1 cellular context compared by ENCODE assay signal in the genomic region with DNA sequence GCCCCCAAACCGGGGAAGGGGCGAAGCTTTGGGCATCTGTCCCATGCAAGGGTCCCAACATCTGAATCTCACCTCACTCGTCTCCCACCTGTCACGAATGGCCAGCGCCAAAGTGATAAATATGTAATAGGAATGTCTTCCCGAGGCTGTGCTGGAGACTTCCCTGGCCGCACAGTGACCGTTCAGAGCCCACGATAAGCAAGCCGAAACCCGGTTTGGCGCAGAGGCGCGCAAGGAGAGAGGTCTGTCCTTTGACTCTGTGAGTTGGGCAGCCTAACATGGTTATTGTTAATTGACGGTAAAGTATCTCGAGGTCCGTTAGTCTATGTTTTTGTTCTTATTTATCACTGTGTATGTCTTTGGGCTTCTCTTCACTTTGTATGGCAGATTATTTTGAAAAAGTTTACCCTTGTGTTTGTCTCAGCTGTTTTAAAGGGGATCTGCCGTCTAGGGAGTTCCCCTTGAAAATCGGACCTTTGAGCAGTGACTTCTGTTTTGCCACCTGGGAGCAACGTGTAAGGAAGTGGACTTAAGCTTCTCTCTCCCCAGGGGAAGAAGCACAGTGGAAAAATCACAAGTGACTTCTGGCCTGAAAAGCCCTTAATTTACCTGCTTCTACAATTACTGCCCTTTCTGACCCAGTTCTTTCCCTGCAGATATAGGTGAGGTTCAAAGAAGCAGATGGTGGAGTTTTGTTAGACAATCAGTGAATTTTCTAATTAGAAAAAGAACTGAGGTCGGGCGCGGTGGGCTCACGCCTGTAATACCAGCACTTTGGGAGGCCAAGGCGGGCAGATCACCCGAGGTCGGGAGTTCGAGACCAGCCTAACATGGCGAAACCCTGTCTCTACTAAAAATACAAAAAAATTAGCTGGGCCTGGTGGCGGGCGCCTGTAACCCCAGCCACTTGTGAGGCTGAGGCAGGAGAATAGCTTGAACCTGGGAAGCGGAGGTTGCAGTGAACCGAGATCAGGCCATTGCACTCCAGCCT.
TF ChIP-seq lines count a peak whose summit lies in the region.

No MANE protein-coding gene starts in this region.

TF ChIP-seq in H1, 55 proteins besides CTCF, POLR2A, EP300 and RAD21:
- TF ChIP-seq HDAC2 (IDR thresholded peaks at IDR 0.05; ENCODE audit: borderline replicate concordance in 1 of 2, low read depth in 2 of 2, low read length in 2 of 2) = no peak
- TF ChIP-seq BRCA1 (IDR thresholded peaks at IDR 0.05; ENCODE audit: low read depth, low read length) = no peak
- no peak for TF ChIP-seq PHF8 (conservative IDR thresholded peaks at IDR 0.05; ENCODE audit: low read depth, low read length)
- no peak for TF ChIP-seq CEBPB (IDR thresholded peaks at IDR 0.05; ENCODE audit: low read depth, low read length)
- no peak for TF ChIP-seq JUND (IDR thresholded peaks at IDR 0.05; ENCODE audit: low read length)
- TF ChIP-seq SUZ12 (IDR thresholded peaks at IDR 0.05; ENCODE audit: low read length) = no peak
- TF ChIP-seq CREB1 (IDR thresholded peaks at IDR 0.05) = no peak
- TF ChIP-seq CHD2 (IDR thresholded peaks at IDR 0.05; ENCODE audit: low read length) = no peak
- TF ChIP-seq HDAC6 (IDR thresholded peaks at IDR 0.05; ENCODE audit: low read depth, low read length) = no peak
- TF ChIP-seq TEAD4 (IDR thresholded peaks at IDR 0.05; ENCODE audit: low read depth, low read length) = no peak
- TF ChIP-seq CBX5 (IDR thresholded peaks at IDR 0.05; ENCODE audit: low read depth, low read length) = no peak
- no peak for TF ChIP-seq FOSL1 (IDR thresholded peaks at IDR 0.05; ENCODE audit: insufficient read depth, low read depth, low read length)
- no peak for TF ChIP-seq BACH1 (IDR thresholded peaks at IDR 0.05; ENCODE audit: low read length)
- TF ChIP-seq TAF7 (optimal IDR thresholded peaks at IDR 0.05; ENCODE audit: borderline replicate concordance, low read depth, low read length) = no peak
- no peak for TF ChIP-seq YY1 (IDR thresholded peaks at IDR 0.05; ENCODE audit: low read depth, low read length)
- TF ChIP-seq, protein P1, sequence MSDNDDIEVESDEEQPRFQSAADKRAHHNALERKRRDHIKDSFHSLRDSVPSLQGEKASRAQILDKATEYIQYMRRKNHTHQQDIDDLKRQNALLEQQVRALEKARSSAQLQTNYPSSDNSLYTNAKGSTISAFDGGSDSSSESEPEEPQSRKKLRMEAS (IDR thresholded peaks at IDR 0.05) = no peak
- TF ChIP-seq ASH2L (IDR thresholded peaks at IDR 0.05; ENCODE audit: low read length) = no peak
- TF ChIP-seq MAFK (IDR thresholded peaks at IDR 0.05; ENCODE audit: low read depth, low read length) = no peak
TF ChIP-seq in H1: peak in this region for 0.
